ENCODE assay signal across 13 cellular contexts in the genomic region with DNA sequence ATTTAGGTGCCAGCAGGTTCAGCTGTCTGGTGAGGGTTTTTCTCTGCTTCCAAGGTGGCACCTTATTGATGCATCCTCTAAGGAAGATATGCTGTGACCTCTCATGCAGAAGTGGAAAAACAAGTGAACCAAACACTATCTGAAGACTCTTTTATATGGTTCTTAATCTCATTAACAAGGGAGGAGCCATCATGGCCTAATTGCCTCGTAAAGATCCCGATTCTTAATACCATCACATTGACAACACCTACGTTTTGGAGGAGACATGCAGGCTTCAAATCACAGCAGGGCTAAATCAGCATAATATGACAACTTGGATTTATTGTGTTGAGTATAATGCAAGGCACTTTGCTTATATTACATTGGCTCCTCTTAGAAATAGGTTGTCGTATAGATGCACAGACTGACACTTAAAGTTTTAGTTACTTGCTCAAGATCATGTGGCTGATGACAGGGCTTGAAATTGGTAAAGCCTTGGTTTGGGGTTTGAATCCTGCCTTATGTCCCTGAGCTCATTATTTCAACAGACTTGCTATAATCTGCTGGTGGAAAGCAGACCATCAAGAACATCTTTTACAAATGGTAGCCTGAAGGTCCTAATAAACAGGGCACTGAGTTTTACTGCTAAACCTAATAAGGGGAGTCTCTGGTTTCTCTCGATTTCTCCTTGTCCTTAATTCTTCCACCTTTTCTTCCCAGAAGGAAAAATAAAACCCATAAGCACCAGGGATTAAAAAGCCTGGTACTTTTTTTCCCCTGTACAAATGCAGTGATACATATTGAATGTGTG.
"Had no signal": no experiment of that assay in that cellular context is flagged by ENCODE, and none has a peak within 500 bp of the region (broad histone marks: within the 10 kb centered on the region; RNA-seq: fewer than 3 reads in every experiment).

No MANE protein-coding gene starts in this region.

- H3K4me3 ChIP-seq: cardiac muscle cell, lower lobe of right lung, skin epidermis, thyroid gland had no signal

- ATAC-seq: activated naive CD4-positive, alpha-beta T cell treated with anti-CD3 and anti-CD28 coated beads, Interleukin-2, amount 50 U/mL, for 72 hours; activated T-cell treated with anti-CD3 and anti-CD28 coated beads, Interleukin-2, amount 50 U/mL, for 4 hours; natural killer cell had no signal

- DNase-seq: activated CD4-positive, alpha-beta memory T cell treated with anti-CD3 and anti-CD28 coated beads for 36 hours; activated CD4-positive, alpha-beta T cell treated with anti-CD3 and anti-CD28 coated beads for 1 hour; activated effector memory CD4-positive, alpha-beta T cell treated with anti-CD3 and anti-CD28 coated beads, Interleukin-2, amount 50 U/mL, for 16 hours; activated T-cell treated with anti-CD3 and anti-CD28 coated beads, Interleukin-2, amount 50 U/mL, for 4 hours; hypothalamus; lower lobe of right lung; natural killer cell; occipital lobe; stimulated activated CD4-positive, alpha-beta T cell treated with anti-CD3 and anti-CD28 coated beads, Interleukin-4, amount 100 ng/mL, for 4 hours had no signal

- H3K36me3 ChIP-seq: cardiac muscle cell, lower lobe of right lung, thyroid gland had no signal

- H3K27ac ChIP-seq: cardiac muscle cell, lower lobe of right lung, skin epidermis, thyroid gland had no signal

- H3K27me3 ChIP-seq: cardiac muscle cell, thyroid gland had no signal

- H3K9me3 ChIP-seq: thyroid gland had no signal
